10 cellular contexts compared by ENCODE assay signal in genomic region chr1:25565188-25565591, GRCh38. TPM values are rescaled to one million over a fixed set of nuclear protein-coding genes. Genes with fewer than 3 reads are reported as not detected.
DNase-seq lines count a peak whose midpoint lies in the region; ATAC-seq and TF ChIP-seq lines count a peak whose summit lies in the region.
"Had no signal": no experiment of that assay in that cellular context is flagged by ENCODE, and none has a peak within 500 bp of the region (broad histone marks: within the 10 kb centered on the region; RNA-seq: fewer than 3 reads in every experiment).

No MANE protein-coding gene starts in this region.

- ATAC-seq in sciatic nerve (no peak), GM19023 (IDR thresholded peaks at IDR 0.05; ENCODE audit: unreplicated experiment) (no peak)
- ATAC-seq: left lobe of liver had no signal

- peaks cover 5% of the 10 kb centered on the region for H3K4me1 ChIP-seq in HEK293 (ENCODE audit: control insufficient read depth, insufficient read depth, low read length)
- H3K4me1 ChIP-seq in effector memory CD4-positive, alpha-beta T cell (ENCODE audit: control insufficient read depth, insufficient read depth, low read length, poor library complexity, severe bottlenecking), result peaks cover 62% of the 10 kb centered on the region

- peaks cover 0 to 45% of the 10 kb centered on the region in 2 experiments; a peak in 1 of 3 replicates for H3K36me3 ChIP-seq in HEK293 (ENCODE audit: control insufficient read depth in 2 of 2, insufficient read depth in 1 of 2, low read length in 2 of 2)
- peaks cover 11% of the 10 kb centered on the region for H3K36me3 ChIP-seq in effector memory CD4-positive, alpha-beta T cell (ENCODE audit: control insufficient read depth, insufficient read depth, low read length)

- no peak overlapping the region for H3K4me3 ChIP-seq in HEK293 (ENCODE audit: low read depth, low read length)
- H3K4me3 ChIP-seq in effector memory CD4-positive, alpha-beta T cell (ENCODE audit: insufficient read depth, low read depth, low read length, poor library complexity, severe bottlenecking), result peak overlapping the region; percentile 44

- H3K4me3 Mint-ChIP-seq in activated CD4-positive, alpha-beta memory T cell treated with anti-CD3 and anti-CD28 coated beads, Interleukin-2, amount 10 ng/mL, durations not matched to agents 7 days and 5 days, result no peak overlapping the region

- H3K27me3 ChIP-seq in effector memory CD4-positive, alpha-beta T cell (replicated peaks; ENCODE audit: control insufficient read depth, insufficient read depth, low read length, poor library complexity, severe bottlenecking), result no peaks in the 10 kb centered on the region

- no peaks in the 10 kb centered on the region for H3K27me3 Mint-ChIP-seq in activated CD4-positive, alpha-beta memory T cell treated with anti-CD3 and anti-CD28 coated beads, Interleukin-2, amount 10 ng/mL, durations not matched to agents 7 days and 5 days

- peak; percentile 39 for DNase-seq in activated CD4-positive, alpha-beta memory T cell treated with anti-CD3 and anti-CD28 coated beads, Interleukin-2, amount 10 ng/mL, durations not matched to agents 7 days and 5 days
- no peak for DNase-seq in effector memory CD4-positive, alpha-beta T cell
- DNase-seq in stimulated activated CD4-positive, alpha-beta T cell treated with anti-CD3 and anti-CD28 coated beads, Interleukin-4, amount 100 ng/mL, for 1 hour, result peak; percentile 42
- no peak for DNase-seq in C1 segment of cervical spinal cord (lab: John Stamatoyannopoulos, UW)
- no peak for DNase-seq in NCI-H187 (lab: John Stamatoyannopoulos, UW)
- DNase-seq in sciatic nerve (ENCODE audit: low spot score), result no peak
- DNase-seq: NCI-H187 treated with DMSO at 0.1 percent for 48 hours had no signal

- peaks cover 60% of the 10 kb centered on the region for H3K4me1 Mint-ChIP-seq in activated CD4-positive, alpha-beta memory T cell treated with anti-CD3 and anti-CD28 coated beads, Interleukin-2, amount 10 ng/mL, durations not matched to agents 7 days and 5 days

- no peak for TF ChIP-seq CTCF in HEK293 (tag by site-specific recombination; IDR thresholded peaks at IDR 0.05)

- H3K9me3 ChIP-seq in HEK293 (ENCODE audit: control insufficient read depth, insufficient read depth, low read depth, low read length), result no peaks in the 10 kb centered on the region
- no peaks in the 10 kb centered on the region for H3K9me3 ChIP-seq in effector memory CD4-positive, alpha-beta T cell (ENCODE audit: control insufficient read depth, low read length)

- H3K36me3 Mint-ChIP-seq in activated CD4-positive, alpha-beta memory T cell treated with anti-CD3 and anti-CD28 coated beads, Interleukin-2, amount 10 ng/mL, durations not matched to agents 7 days and 5 days (ENCODE audit: low read depth), result peaks cover 31% of the 10 kb centered on the region

- H3K27ac Mint-ChIP-seq in activated CD4-positive, alpha-beta memory T cell treated with anti-CD3 and anti-CD28 coated beads, Interleukin-2, amount 10 ng/mL, durations not matched to agents 7 days and 5 days, result peak overlapping the region; percentile 70

- POLR2A ChIA-PET in HEK293 (lab: Yijun Ruan, JAX), result interaction anchor here (1.1 kb wide), 1 partner anchor 16 kb away, joined by 4 read pairs; no protein-coding TSS in a partner anchor
- POLR2A ChIA-PET in activated CD4-positive, alpha-beta memory T cell treated with anti-CD3 and anti-CD28 coated beads, Interleukin-2, amount 10 ng/mL, durations not matched to agents 7 days and 5 days (lab: Charles Lee), result interaction anchor here (0.6 to 4.9 kb wide), 11 partner anchors 9 to 333 kb away, joined by 3 to 33 read pairs (median 4); partner anchors contain the start of genes LDLRAP1 and SYF2

- no peaks in the 10 kb centered on the region for H3K9me3 Mint-ChIP-seq in activated CD4-positive, alpha-beta memory T cell treated with anti-CD3 and anti-CD28 coated beads, Interleukin-2, amount 10 ng/mL, durations not matched to agents 7 days and 5 days

- intact Hi-C loops in sciatic nerve (cut with DNase I), result no loop called here

- CTCF ChIA-PET in HEK293 (lab: Yijun Ruan, JAX), result interaction anchor here (0.7 to 1.0 kb wide), 4 partner anchors 8 to 249 kb away, joined by 3 read pairs; no protein-coding TSS in a partner anchor
- CTCF ChIA-PET in activated CD4-positive, alpha-beta memory T cell treated with anti-CD3 and anti-CD28 coated beads, Interleukin-2, amount 10 ng/mL, durations not matched to agents 7 days and 5 days (lab: Charles Lee), result interaction anchor here (0.6 to 2.9 kb wide), 4 partner anchors 15 to 330 kb away, joined by 3 to 14 read pairs (median 3); no protein-coding TSS in a partner anchor

- no peak overlapping the region for H3K27ac ChIP-seq in HEK293 (ENCODE audit: extremely low read depth, low read depth, low read length)
- peak overlapping the region; percentile 52 for H3K27ac ChIP-seq in effector memory CD4-positive, alpha-beta T cell (ENCODE audit: insufficient read depth, low read length, poor library complexity, severe bottlenecking)

TF ChIP-seq in HEK293, 187 proteins besides CTCF, POLR2A, EP300 and RAD21:
- TF ChIP-seq ZIC2 (tag by site-specific recombination; IDR thresholded peaks at IDR 0.05) (peak; percentile 35), SCRT2 (tag by site-specific recombination; IDR thresholded peaks at IDR 0.05) (no peak), ZNF76 (tag by site-specific recombination; IDR thresholded peaks at IDR 0.05; ENCODE audit: borderline replicate concordance, low read depth) (no peak), OVOL3 (tag by site-specific recombination; IDR thresholded peaks at IDR 0.05) (no peak), KLF9 (tag by site-specific recombination; IDR thresholded peaks at IDR 0.05; ENCODE audit: low read depth) (0 out of 2 replicates have a peak, but pooled peaks have one; percentile 13), ZBTB8A (tag by site-specific recombination; IDR thresholded peaks at IDR 0.05) (no peak), ZNF776 (tag by site-specific recombination; IDR thresholded peaks at IDR 0.05; ENCODE audit: borderline replicate concordance) (no peak), ZNF423 (tag by site-specific recombination; IDR thresholded peaks at IDR 0.05) (no peak), BCL11A (tag by site-specific recombination; IDR thresholded peaks at IDR 0.05; ENCODE audit: low read depth) (no peak), PRDM1 (tag by site-specific recombination; IDR thresholded peaks at IDR 0.05) (no peak), SETDB1 (IDR thresholded peaks at IDR 0.05; ENCODE audit: insufficient read length, low read length) (no peak), OSR2 (tag by site-specific recombination; IDR thresholded peaks at IDR 0.05) (no peak), ZNF571 (tag by site-specific recombination; IDR thresholded peaks at IDR 0.05) (no peak), ZNF658 (tag by site-specific recombination; IDR thresholded peaks at IDR 0.05) (no peak), ZFP41 (tag by site-specific recombination; IDR thresholded peaks at IDR 0.05; ENCODE audit: borderline replicate concordance) (no peak)
- TF ChIP-seq, protein P1, sequence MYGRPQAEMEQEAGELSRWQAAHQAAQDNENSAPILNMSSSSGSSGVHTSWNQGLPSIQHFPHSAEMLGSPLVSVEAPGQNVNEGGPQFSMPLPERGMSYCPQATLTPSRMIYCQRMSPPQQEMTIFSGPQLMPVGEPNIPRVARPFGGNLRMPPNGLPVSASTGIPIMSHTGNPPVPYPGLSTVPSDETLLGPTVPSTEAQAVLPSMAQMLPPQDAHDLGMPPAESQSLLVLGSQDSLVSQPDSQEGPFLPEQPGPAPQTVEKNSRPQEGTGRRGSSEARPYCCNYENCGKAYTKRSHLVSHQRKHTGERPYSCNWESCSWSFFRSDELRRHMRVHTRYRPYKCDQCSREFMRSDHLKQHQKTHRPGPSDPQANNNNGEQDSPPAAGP (tag by site-specific recombination; IDR thresholded peaks at IDR 0.05), result no peak
- TF ChIP-seq, protein P2, sequence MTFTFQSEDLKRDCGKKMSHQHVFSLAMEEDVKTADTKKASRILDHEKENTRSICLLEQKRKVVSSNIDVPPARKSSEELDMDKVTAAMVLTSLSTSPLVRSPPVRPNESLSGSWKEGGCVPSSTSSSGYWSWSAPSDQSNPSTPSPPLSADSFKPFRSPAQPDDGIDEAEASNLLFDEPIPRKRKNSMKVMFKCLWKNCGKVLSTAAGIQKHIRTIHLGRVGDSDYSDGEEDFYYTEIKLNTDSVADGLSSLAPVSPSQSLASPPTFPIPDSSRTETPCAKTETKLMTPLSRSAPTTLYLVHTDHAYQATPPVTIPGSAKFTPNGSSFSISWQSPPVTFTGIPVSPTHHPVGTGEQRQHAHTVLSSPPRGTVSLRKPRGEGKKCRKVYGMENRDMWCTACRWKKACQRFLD (tag by site-specific recombination; IDR thresholded peaks at IDR 0.05), result no peak

RNA-seq across cellular contexts. Expression of gene LDLRAP1, which starts 21.8 kb away (rescaled TPM):
- 10 to 100 TPM; 26.4 to 27.7 TPM for total RNA-seq in activated CD4-positive, alpha-beta memory T cell treated with anti-CD3 and anti-CD28 coated beads, Interleukin-2, amount 10 ng/mL, durations not matched to agents 7 days and 5 days
- 25.0 TPM for total RNA-seq in sciatic nerve

RNA-seq across cellular contexts. Expression of gene MAN1C1, which starts 51.4 kb away (rescaled TPM):
- 10 to 100 TPM; 22.3 to 24.1 TPM for total RNA-seq in activated CD4-positive, alpha-beta memory T cell treated with anti-CD3 and anti-CD28 coated beads, Interleukin-2, amount 10 ng/mL, durations not matched to agents 7 days and 5 days
- 29.4 TPM for total RNA-seq in sciatic nerve

Comparison
In these comparisons a context has a peak if more than half of its experiments do, and no peak if none do; other contexts are left out.
1. DNase-seq: peak in activated CD4-positive, alpha-beta memory T cell treated with anti-CD3 and anti-CD28 coated beads, Interleukin-2, amount 10 ng/mL, durations not matched to agents 7 days and 5 days (single experiment) and stimulated activated CD4-positive, alpha-beta T cell treated with anti-CD3 and anti-CD28 coated beads, Interleukin-4, amount 100 ng/mL, for 1 hour (single experiment); none in effector memory CD4-positive, alpha-beta T cell (0 of 3), C1 segment of cervical spinal cord (0 of 14), NCI-H187 (0 of 2) and sciatic nerve (single experiment).